ENCODE assay signal across 1 cellular context in the genomic region with DNA sequence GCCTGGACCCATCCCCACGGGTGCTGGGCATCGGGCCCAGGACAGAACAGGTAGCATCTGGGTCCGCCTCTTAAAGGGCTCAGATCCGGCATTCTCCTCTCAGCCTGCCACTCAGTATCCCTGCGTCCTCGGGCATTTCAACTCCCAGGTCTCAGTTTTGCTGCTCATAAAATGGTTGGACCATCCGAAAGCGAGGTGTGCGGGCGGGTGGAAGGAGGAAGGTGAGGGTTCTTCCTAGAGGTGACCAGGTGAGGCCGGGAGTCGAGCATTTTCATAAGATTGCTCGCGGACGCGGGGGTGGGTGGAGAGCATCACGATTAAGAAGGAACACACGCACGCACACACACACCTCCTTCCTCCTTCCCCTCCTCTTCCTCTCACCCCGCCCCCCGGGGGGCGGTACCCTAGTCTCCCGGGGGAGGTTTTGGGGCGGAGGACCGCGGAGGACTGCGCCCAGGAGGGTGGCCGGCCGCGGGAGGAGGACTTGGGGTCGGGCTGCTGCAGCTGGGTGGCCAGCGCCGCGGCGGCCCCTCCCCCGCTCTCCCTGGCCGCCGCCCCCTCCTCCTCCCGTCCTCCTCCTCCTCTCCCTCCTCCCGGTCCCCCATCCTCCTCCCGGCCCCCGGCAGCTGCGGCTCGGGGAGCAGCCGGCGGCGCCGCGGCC.
A peak's percentile ranks its signal among the peaks of the same experiment; 100 is the strongest.
TF ChIP-seq lines count a peak whose summit lies in the region.

No MANE protein-coding gene starts in this region.

TF ChIP-seq in HCT116, 20 proteins besides CTCF, POLR2A, EP300 and RAD21 (continued from another document):
- TF ChIP-seq, protein P1, sequence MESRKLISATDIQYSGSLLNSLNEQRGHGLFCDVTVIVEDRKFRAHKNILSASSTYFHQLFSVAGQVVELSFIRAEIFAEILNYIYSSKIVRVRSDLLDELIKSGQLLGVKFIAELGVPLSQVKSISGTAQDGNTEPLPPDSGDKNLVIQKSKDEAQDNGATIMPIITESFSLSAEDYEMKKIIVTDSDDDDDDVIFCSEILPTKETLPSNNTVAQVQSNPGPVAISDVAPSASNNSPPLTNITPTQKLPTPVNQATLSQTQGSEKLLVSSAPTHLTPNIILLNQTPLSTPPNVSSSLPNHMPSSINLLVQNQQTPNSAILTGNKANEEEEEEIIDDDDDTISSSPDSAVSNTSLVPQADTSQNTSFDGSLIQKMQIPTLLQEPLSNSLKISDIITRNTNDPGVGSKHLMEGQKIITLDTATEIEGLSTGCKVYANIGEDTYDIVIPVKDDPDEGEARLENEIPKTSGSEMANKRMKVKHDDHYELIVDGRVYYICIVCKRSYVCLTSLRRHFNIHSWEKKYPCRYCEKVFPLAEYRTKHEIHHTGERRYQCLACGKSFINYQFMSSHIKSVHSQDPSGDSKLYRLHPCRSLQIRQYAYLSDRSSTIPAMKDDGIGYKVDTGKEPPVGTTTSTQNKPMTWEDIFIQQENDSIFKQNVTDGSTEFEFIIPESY (IDR thresholded peaks at IDR 0.05; ENCODE audit: extremely low read depth, insufficient replicate concordance, low read length), result no peak
- TF ChIP-seq ELF1 (IDR thresholded peaks at IDR 0.05; ENCODE audit: borderline replicate concordance, low read depth) (no peak), POLR2AphosphoS5 (IDR thresholded peaks at IDR 0.05; ENCODE audit: low read depth, low read length) (peak; percentile 42), EZH2phosphoT487 (IDR thresholded peaks at IDR 0.05; ENCODE audit: borderline replicate concordance) (no peak), EGR1 (IDR thresholded peaks at IDR 0.05; ENCODE audit: low read depth) (0 out of 2 replicates have a peak, but pooled peaks have one; percentile 27), SIN3A (IDR thresholded peaks at IDR 0.05; ENCODE audit: low read depth) (no peak), CEBPB (IDR thresholded peaks at IDR 0.05; ENCODE audit: low read depth) (no peak), YY1 (IDR thresholded peaks at IDR 0.05; ENCODE audit: extremely low read depth, insufficient replicate concordance, low read depth, low read length) (no peak)
